Comparison of ENCODE assay signal across 23 cellular contexts in genomic region chr3:108450444-108450843, GRCh38. TPM values are rescaled to one million over a fixed set of nuclear protein-coding genes. Genes with fewer than 3 reads are reported as not detected.
DNase-seq lines count a peak whose midpoint lies in the region; ATAC-seq, FAIRE-seq and TF ChIP-seq lines count a peak whose summit lies in the region.
"Had no signal": no experiment of that assay in that cellular context is flagged by ENCODE, and none has a peak within 500 bp of the region (broad histone marks: within the 10 kb centered on the region; RNA-seq: fewer than 3 reads in every experiment).

No MANE protein-coding gene starts in this region.

- no peak overlapping the region for H3K4me2 ChIP-seq in mammary epithelial cell (ENCODE audit: insufficient read depth, low read depth, low read length)
- H3K4me2 ChIP-seq: A549; BLaER1 treated with 17β-estradiol and CSF1 and Interleukin-3, amounts not matched to agents 10 nM and 100 nM; GM23338 had no signal

- no peak for TF ChIP-seq CTCF in mammary epithelial cell (conservative IDR thresholded peaks at IDR 0.05 in 1 of 2, IDR thresholded peaks at IDR 0.05 in 1 of 2; ENCODE audit: extremely low read depth in 1 of 2, insufficient read depth in 1 of 2, low read depth in 1 of 2, low read length in 2 of 2)
- TF ChIP-seq CTCF in breast epithelium (IDR thresholded peaks at IDR 0.05) = no peak
- TF ChIP-seq CTCF in epithelial cell of esophagus (IDR thresholded peaks at IDR 0.05; ENCODE audit: insufficient read depth, low read depth, low read length, missing control alignments) = no peak
- no peak for TF ChIP-seq CTCF in vagina (IDR thresholded peaks at IDR 0.05)

- intact Hi-C loops in mammary epithelial cell (cut with micrococcal nuclease) (no loop called here), breast epithelium (cut with DNase I; ENCODE audit: low total_unique reads) (no loop called here), vagina (cut with DNase I) (no loop called here)

- peak overlapping the region; percentile 37 for H2AFZ ChIP-seq in mammary epithelial cell (ENCODE audit: low read depth, low read length)
- H2AFZ ChIP-seq: GM23338 had no signal

- dilution Hi-C loops in mammary epithelial cell (cut with HindIII; ENCODE audit: low sequenced_read_pairs) = no loop called here

- no peak for ATAC-seq in GM18511 (IDR thresholded peaks at IDR 0.05; ENCODE audit: unreplicated experiment)
- ATAC-seq: A549, GM12878, GM23338, K562 had no signal

- H3K27me3 ChIP-seq in mammary epithelial cell (ENCODE audit: insufficient read depth, low read length) = no peaks in the 10 kb centered on the region
- H3K27me3 ChIP-seq in breast epithelium = no peaks in the 10 kb centered on the region
- no peaks in the 10 kb centered on the region for H3K27me3 ChIP-seq in vagina
- H3K27me3 ChIP-seq: BLaER1 treated with 17β-estradiol and CSF1 and Interleukin-3, amounts not matched to agents 10 nM and 100 nM had no signal

- no peaks in the 10 kb centered on the region for H3K79me2 ChIP-seq in mammary epithelial cell (ENCODE audit: insufficient read depth, low read length)

- peak; percentile 24 for FAIRE-seq in frontal cortex (lab: Jason Lieb, UNC)
- FAIRE-seq: A549, GM12878, K562 had no signal

- no TSS peak for BruUV-seq in mammary epithelial cell (replicated peaks; lab: Mats Ljungman, UMichigan)

- 7% methylated on average over 2 of the region's 2 CpGs for WGBS in mammary epithelial cell (ENCODE audit: low coverage, missing lambda C conversion rate)

- H3K27ac ChIP-seq in mammary epithelial cell (ENCODE audit: insufficient read depth, low read depth, low read length) = peak overlapping the region; percentile 24
- H3K27ac ChIP-seq in breast epithelium = no peak overlapping the region
- H3K27ac ChIP-seq in vagina = no peak overlapping the region
- H3K27ac ChIP-seq: 22Rv1; A549; BLaER1 treated with 17β-estradiol and CSF1 and Interleukin-3, amounts not matched to agents 10 nM and 100 nM had no signal

- H3K36me3 ChIP-seq in mammary epithelial cell (ENCODE audit: insufficient read depth, low read length) (peaks cover 1% of the 10 kb centered on the region), breast epithelium (no peaks in the 10 kb centered on the region), vagina (no peaks in the 10 kb centered on the region)

- DNase-seq in mammary epithelial cell (peak; percentile 83), breast epithelium (ENCODE audit: low spot score in 2 of 2) (no peak), epithelial cell of esophagus (ENCODE audit: low read depth) (peak; percentile 22), frontal cortex (ENCODE audit: low spot score in 2 of 2) (no peak), HuH-7.5 (ENCODE audit: low spot score) (no peak), vagina (ENCODE audit: extremely low spot score in 2 of 2) (no peak)
- DNase-seq: CD4-positive, CD25-positive, alpha-beta regulatory T cell; CD8-positive, alpha-beta memory T cell; COR-L47; DMS 273 treated with DMSO at 0.1 percent for 48 hours; DMS53; DND-41; EL; H9; IMR-90 had no signal

- H3K9ac ChIP-seq in mammary epithelial cell (ENCODE audit: insufficient read depth, low read length) = no peak overlapping the region
- H3K9ac ChIP-seq: BLaER1 treated with 17β-estradiol and CSF1 and Interleukin-3, amounts not matched to agents 10 nM and 100 nM had no signal

- no peaks in the 10 kb centered on the region for H3K9me3 ChIP-seq in mammary epithelial cell (replicated peaks; ENCODE audit: insufficient read depth, low read length)
- H3K9me3 ChIP-seq in breast epithelium = peaks cover 8 to 18% of the 10 kb centered on the region in 2 donors
- H3K9me3 ChIP-seq in vagina = no peaks in the 10 kb centered on the region

- in situ Hi-C loops in mammary epithelial cell (cut with MboI; ENCODE audit: low sequenced_read_pairs in 2 of 2) = no loop called here

- H3K4me3 ChIP-seq in mammary epithelial cell (replicated peaks in 1 of 3; ENCODE audit: insufficient read depth in 1 of 3, low read depth in 2 of 3, low read length in 3 of 3) (no peak overlapping the region), breast epithelium (no peak overlapping the region), epithelial cell of esophagus (ENCODE audit: low read length) (no peak overlapping the region), vagina (no peak overlapping the region)
- H3K4me3 ChIP-seq: A549; BLaER1 treated with 17β-estradiol and CSF1 and Interleukin-3, amounts not matched to agents 10 nM and 100 nM; GM12878; GM23338; K562 had no signal

- H3K4me1 ChIP-seq in mammary epithelial cell (ENCODE audit: insufficient read depth, low read length) (peaks cover 4% of the 10 kb centered on the region), breast epithelium (no peaks in the 10 kb centered on the region), vagina (no peaks in the 10 kb centered on the region)
- H3K4me1 ChIP-seq: A549 had no signal

- CTCF ChIA-PET in mammary epithelial cell (lab: Charles Lee; ENCODE audit: low non-redundant PET) = no interaction called here

- TF ChIP-seq POLR2A in breast epithelium (IDR thresholded peaks at IDR 0.05) (no peak), vagina (IDR thresholded peaks at IDR 0.05) (no peak)

- H4K20me1 ChIP-seq in mammary epithelial cell (ENCODE audit: insufficient read depth, low read length) = no peaks in the 10 kb centered on the region
- H4K20me1 ChIP-seq: BLaER1 treated with 17β-estradiol and CSF1 and Interleukin-3, amounts not matched to agents 10 nM and 100 nM had no signal

RNA-seq across cellular contexts. Expression of gene MYH15, which starts 60.0 kb away (rescaled TPM):
- total RNA-seq in mammary epithelial cell (1 to 10 TPM in 1 of 2 donors, under 1 TPM in 1; under 0.01 to 6.2 TPM), breast epithelium (not detected), frontal cortex (0.41 TPM), vagina (not detected)
- 1.7 TPM for polyA plus RNA-seq in mammary epithelial cell
- 2.7 TPM for polyA minus RNA-seq in mammary epithelial cell
- total RNA-seq: HT-29 had no signal
- polyA plus RNA-seq: CD8-positive, alpha-beta memory T cell; GM23338 had no signal

Comparison
In these comparisons a context has a peak if more than half of its experiments do, and no peak if none do; other contexts are left out.
1. DNase-seq: peak in mammary epithelial cell (single experiment) and epithelial cell of esophagus (single experiment); none in breast epithelium (0 of 2), frontal cortex (0 of 2), HuH-7.5 (single experiment) and vagina (0 of 2).